ENCODE assay signal across 1 cellular context in the genomic region with DNA sequence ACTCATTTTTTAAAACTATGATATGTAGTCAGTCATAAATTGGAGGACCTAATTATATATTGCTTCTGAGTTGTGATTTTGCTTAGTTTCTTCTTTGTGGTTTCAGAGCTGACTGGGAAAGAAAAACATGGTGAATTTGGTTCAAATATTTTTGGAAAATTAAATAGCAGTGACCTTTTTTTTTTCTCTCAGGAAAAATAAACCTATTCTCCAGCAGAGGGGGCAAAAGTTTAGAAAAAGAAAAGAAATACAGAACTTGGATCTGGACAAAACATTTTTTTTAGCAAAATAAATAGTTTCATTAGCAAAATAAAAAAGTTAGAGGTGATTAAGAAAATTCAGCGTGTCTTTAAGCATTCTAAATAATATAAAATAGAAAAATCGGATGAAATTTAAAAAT.
TF ChIP-seq lines count a peak whose summit lies in the region.

No MANE protein-coding gene starts in this region.

TF ChIP-seq in SK-N-SH, 30 proteins besides CTCF, POLR2A, EP300 and RAD21 (continued from another document):
- TF ChIP-seq GABPA (IDR thresholded peaks at IDR 0.05; ENCODE audit: low read depth) (no peak), YY1 (IDR thresholded peaks at IDR 0.05; ENCODE audit: low read depth) (no peak), ELF1 (IDR thresholded peaks at IDR 0.05) (no peak), MXI1 (IDR thresholded peaks at IDR 0.05; ENCODE audit: low read depth, low read length) (no peak)
